Comparison of ENCODE assay signal across 9 cellular contexts in the genomic region with DNA sequence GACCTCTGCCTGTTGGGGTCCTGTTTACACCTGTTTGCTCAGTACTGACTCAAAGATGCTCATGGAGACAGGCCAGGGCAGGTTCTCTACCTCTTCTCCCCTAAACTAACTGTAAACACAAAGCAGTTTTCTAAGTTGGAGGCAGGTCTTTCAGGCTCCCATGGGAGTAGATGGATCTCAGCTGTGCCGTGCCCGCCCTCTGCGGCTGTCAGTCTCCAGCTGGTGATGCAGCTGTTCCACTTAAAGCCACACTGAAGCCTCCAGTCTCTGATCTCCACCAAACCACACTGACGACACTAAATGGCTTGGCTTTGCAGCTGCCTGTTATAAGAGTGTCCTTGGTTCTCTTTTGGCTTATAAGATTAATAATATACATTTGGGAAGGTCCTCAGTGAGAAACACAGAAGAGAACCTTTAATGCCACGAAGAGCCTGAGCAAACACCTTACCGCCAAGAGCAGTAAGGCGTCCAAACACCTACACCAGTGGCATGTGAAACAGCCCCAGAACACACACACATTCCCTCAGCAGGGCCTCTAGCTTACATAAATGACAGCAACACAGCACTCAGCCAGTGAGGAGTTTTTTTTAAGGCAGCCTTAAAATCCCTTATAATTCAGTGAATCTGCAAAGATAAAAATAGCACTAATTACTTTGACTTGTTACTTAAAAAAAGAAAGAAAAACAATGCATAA.
DNase-seq lines count a peak whose midpoint lies in the region; ATAC-seq and TF ChIP-seq lines count a peak whose summit lies in the region.
"Had no signal": no experiment of that assay in that cellular context is flagged by ENCODE, and none has a peak within 500 bp of the region (broad histone marks: within the 10 kb centered on the region; RNA-seq: fewer than 3 reads in every experiment).

No MANE protein-coding gene starts in this region.

- TF ChIP-seq CTCF in GM23338 (conservative IDR thresholded peaks at IDR 0.05; ENCODE audit: low read depth in 2 of 2) (no peak), fibroblast of villous mesenchyme (IDR thresholded peaks at IDR 0.05; ENCODE audit: insufficient read depth, low read depth, low read length) (no peak), uterus (IDR thresholded peaks at IDR 0.05) (no peak)
- TF ChIP-seq CTCF in CD8-positive, alpha-beta T cell (IDR thresholded peaks at IDR 0.05), result no peak

- no peak overlapping the region for H3K4me3 ChIP-seq in GM23338
- H3K4me3 ChIP-seq in fibroblast of villous mesenchyme (ENCODE audit: low read depth, low read length), result no peak overlapping the region
- no peak overlapping the region for H3K4me3 ChIP-seq in CD8-positive, alpha-beta T cell (ENCODE audit: low read depth, low read length)
- no peak overlapping the region for H3K4me3 ChIP-seq in uterus

- H3K79me2 ChIP-seq in GM23338 (replicated peaks; ENCODE audit: insufficient read depth), result no peaks in the 10 kb centered on the region

- CTCF ChIA-PET in activated CD4-positive, alpha-beta T cell treated with anti-CD3 and anti-CD28 coated beads for 36 hours (lab: Charles Lee), result interaction anchor here (0.7 to 1.7 kb wide), 3 partner anchors 12 to 106 kb away, joined by 3 to 5 read pairs (median 4); no protein-coding TSS in a partner anchor
- CTCF ChIA-PET in CD8-positive, alpha-beta T cell (lab: Charles Lee), result interaction anchor here (1.7 kb wide), 1 partner anchor 15 kb away, joined by 6 read pairs; no protein-coding TSS in a partner anchor

- H4K20me1 ChIP-seq in GM23338 (replicated peaks; ENCODE audit: insufficient read depth), result no peaks in the 10 kb centered on the region

- H3K27ac ChIP-seq in GM23338 (ENCODE audit: low read depth), result no peak overlapping the region
- no peak overlapping the region for H3K27ac ChIP-seq in CD8-positive, alpha-beta T cell (ENCODE audit: low read depth, low read length)
- no peak overlapping the region for H3K27ac ChIP-seq in uterus
- H3K27ac ChIP-seq: epithelial cell of prostate had no signal

- no peak overlapping the region for H3K27ac Mint-ChIP-seq in activated CD4-positive, alpha-beta T cell treated with anti-CD3 and anti-CD28 coated beads for 36 hours
- H3K27ac Mint-ChIP-seq in GM23338, result no peak overlapping the region
- no peak overlapping the region for H3K27ac Mint-ChIP-seq in CD8-positive, alpha-beta T cell

- peaks cover 23% of the 10 kb centered on the region for H3K4me1 Mint-ChIP-seq in activated CD4-positive, alpha-beta T cell treated with anti-CD3 and anti-CD28 coated beads for 36 hours
- H3K4me1 Mint-ChIP-seq in GM23338, result peaks cover 40% of the 10 kb centered on the region
- peaks cover 9% of the 10 kb centered on the region for H3K4me1 Mint-ChIP-seq in CD8-positive, alpha-beta T cell (ENCODE audit: low read depth)

- H3K4me1 ChIP-seq in GM23338 (ENCODE audit: insufficient read depth) (peaks cover 25% of the 10 kb centered on the region), uterus (no peaks in the 10 kb centered on the region)
- H3K4me1 ChIP-seq in CD8-positive, alpha-beta T cell (ENCODE audit: insufficient read depth, low read length), result no peaks in the 10 kb centered on the region

- no peak for TF ChIP-seq POLR2A in uterus (IDR thresholded peaks at IDR 0.05)

- intact Hi-C loops in activated CD4-positive, alpha-beta T cell treated with anti-CD3 and anti-CD28 coated beads for 36 hours (cut with DNase I, micrococcal nuclease), result no loop called here
- intact Hi-C loops in CD8-positive, alpha-beta T cell (cut with DNase I, micrococcal nuclease), result no loop called here
- intact Hi-C loops in uterus (cut with DNase I; ENCODE audit: low total_unique reads), result no loop called here

- no peaks in the 10 kb centered on the region for H3K27me3 ChIP-seq in GM23338 (ENCODE audit: insufficient read depth)
- no peaks in the 10 kb centered on the region for H3K27me3 ChIP-seq in CD8-positive, alpha-beta T cell (ENCODE audit: insufficient read depth, low read length)
- H3K27me3 ChIP-seq in uterus, result no peaks in the 10 kb centered on the region

- H3K9me3 Mint-ChIP-seq in activated CD4-positive, alpha-beta T cell treated with anti-CD3 and anti-CD28 coated beads for 36 hours (ENCODE audit: low read depth), result no peaks in the 10 kb centered on the region
- no peaks in the 10 kb centered on the region for H3K9me3 Mint-ChIP-seq in GM23338
- no peaks in the 10 kb centered on the region for H3K9me3 Mint-ChIP-seq in CD8-positive, alpha-beta T cell

- H3K36me3 Mint-ChIP-seq in activated CD4-positive, alpha-beta T cell treated with anti-CD3 and anti-CD28 coated beads for 36 hours (ENCODE audit: low read depth), result peaks cover 4% of the 10 kb centered on the region
- no peaks in the 10 kb centered on the region for H3K36me3 Mint-ChIP-seq in GM23338 (ENCODE audit: low read depth)
- peaks cover 42% of the 10 kb centered on the region for H3K36me3 Mint-ChIP-seq in CD8-positive, alpha-beta T cell

- peak; percentile 53 for DNase-seq in activated CD4-positive, alpha-beta T cell treated with anti-CD3 and anti-CD28 coated beads for 36 hours
- DNase-seq in activated CD4-positive, alpha-beta T cell treated with anti-CD3 and anti-CD28 coated beads for 4 hours, result no peak
- DNase-seq in GM23338 (ENCODE audit: low spot score), result no peak
- peak; percentile 84 for DNase-seq in NCI-H1105 treated with DMSO at 0.1 percent for 48 hours (lab: John Stamatoyannopoulos, UW)
- peak; percentile 28 for DNase-seq in fibroblast of villous mesenchyme (ENCODE audit: low read depth)
- no peak for DNase-seq in kidney tubule cell (ENCODE audit: low spot score)
- no peak for DNase-seq in CD8-positive, alpha-beta T cell
- DNase-seq in uterus, result no peak

- no peak overlapping the region for H2AFZ ChIP-seq in GM23338

- no peaks in the 10 kb centered on the region for H3F3A ChIP-seq in GM23338 (replicated peaks; ENCODE audit: low read depth)

- no peaks in the 10 kb centered on the region for H3K27me3 Mint-ChIP-seq in activated CD4-positive, alpha-beta T cell treated with anti-CD3 and anti-CD28 coated beads for 36 hours
- no peaks in the 10 kb centered on the region for H3K27me3 Mint-ChIP-seq in GM23338 (ENCODE audit: insufficient read depth, low read depth, poor library complexity)
- no peaks in the 10 kb centered on the region for H3K27me3 Mint-ChIP-seq in CD8-positive, alpha-beta T cell (ENCODE audit: low read depth)

- H3K36me3 ChIP-seq in GM23338 (ENCODE audit: insufficient read depth) (no peaks in the 10 kb centered on the region), uterus (no peaks in the 10 kb centered on the region)
- H3K36me3 ChIP-seq in CD8-positive, alpha-beta T cell (ENCODE audit: insufficient read depth, low read length), result no peaks in the 10 kb centered on the region

- peak; percentile 74 for ATAC-seq in activated CD4-positive, alpha-beta T cell treated with anti-CD3 and anti-CD28 coated beads for 36 hours
- peak; percentile 17 for ATAC-seq in GM23338
- no peak for ATAC-seq in CD8-positive, alpha-beta T cell

- H3K9me3 ChIP-seq in CD8-positive, alpha-beta T cell (ENCODE audit: low read length), result no peaks in the 10 kb centered on the region
- no peaks in the 10 kb centered on the region for H3K9me3 ChIP-seq in uterus

- POLR2A ChIA-PET in activated CD4-positive, alpha-beta T cell treated with anti-CD3 and anti-CD28 coated beads for 36 hours (lab: Charles Lee), result no interaction called here
- POLR2A ChIA-PET in CD8-positive, alpha-beta T cell (lab: Charles Lee), result no interaction called here

- no peaks in the 10 kb centered on the region for H3K9me2 ChIP-seq in GM23338 (ENCODE audit: insufficient read depth)

- no peak overlapping the region for H3K4me2 ChIP-seq in GM23338

- H3K4me3 Mint-ChIP-seq in activated CD4-positive, alpha-beta T cell treated with anti-CD3 and anti-CD28 coated beads for 36 hours, result no peak overlapping the region
- H3K4me3 Mint-ChIP-seq in GM23338, result no peak overlapping the region
- H3K4me3 Mint-ChIP-seq in CD8-positive, alpha-beta T cell, result no peak overlapping the region

TF ChIP-seq in GM23338, 12 proteins besides CTCF, POLR2A, EP300 and RAD21 (continues in another document):
- TF ChIP-seq EZH2 (IDR thresholded peaks at IDR 0.05; ENCODE audit: low read depth, unreplicated experiment) (no peak), ZNF331 (CRISPR knock-in tag; IDR thresholded peaks at IDR 0.05; ENCODE audit: low read depth) (no peak), ZNF114 (CRISPR knock-in tag; IDR thresholded peaks at IDR 0.05) (no peak), EZH2phosphoT487 (IDR thresholded peaks at IDR 0.05; ENCODE audit: unreplicated experiment) (no peak), NANOG (IDR thresholded peaks at IDR 0.05; ENCODE audit: borderline replicate concordance) (no peak), CREB1 (CRISPR knock-in tag; IDR thresholded peaks at IDR 0.05; ENCODE audit: low read depth) (no peak), STAT1 (IDR thresholded peaks at IDR 0.05; ENCODE audit: unreplicated experiment) (no peak)
- TF ChIP-seq, protein P1, sequence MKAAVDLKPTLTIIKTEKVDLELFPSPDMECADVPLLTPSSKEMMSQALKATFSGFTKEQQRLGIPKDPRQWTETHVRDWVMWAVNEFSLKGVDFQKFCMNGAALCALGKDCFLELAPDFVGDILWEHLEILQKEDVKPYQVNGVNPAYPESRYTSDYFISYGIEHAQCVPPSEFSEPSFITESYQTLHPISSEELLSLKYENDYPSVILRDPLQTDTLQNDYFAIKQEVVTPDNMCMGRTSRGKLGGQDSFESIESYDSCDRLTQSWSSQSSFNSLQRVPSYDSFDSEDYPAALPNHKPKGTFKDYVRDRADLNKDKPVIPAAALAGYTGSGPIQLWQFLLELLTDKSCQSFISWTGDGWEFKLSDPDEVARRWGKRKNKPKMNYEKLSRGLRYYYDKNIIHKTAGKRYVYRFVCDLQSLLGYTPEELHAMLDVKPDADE (IDR thresholded peaks at IDR 0.05), result no peak

Comparison
In these comparisons a context has a peak if more than half of its experiments do, and no peak if none do; other contexts are left out.
1. DNase-seq: peak in activated CD4-positive, alpha-beta T cell treated with anti-CD3 and anti-CD28 coated beads for 36 hours (single experiment), NCI-H1105 treated with DMSO at 0.1 percent for 48 hours (single experiment) and fibroblast of villous mesenchyme (single experiment); none in activated CD4-positive, alpha-beta T cell treated with anti-CD3 and anti-CD28 coated beads for 4 hours (0 of 2), GM23338 (single experiment), kidney tubule cell (single experiment), CD8-positive, alpha-beta T cell (0 of 7) and uterus (0 of 2).